Comparison of ENCODE assay signal across 9 cellular contexts in genomic region chr15:88904257-88904807, GRCh38. TPM values are rescaled to one million over a fixed set of nuclear protein-coding genes. Genes with fewer than 3 reads are reported as not detected.
DNase-seq lines count a peak whose midpoint lies in the region; ATAC-seq, FAIRE-seq and TF ChIP-seq lines count a peak whose summit lies in the region.
"Had no signal": no experiment of that assay in that cellular context is flagged by ENCODE, and none has a peak within 500 bp of the region (broad histone marks: within the 10 kb centered on the region; RNA-seq: fewer than 3 reads in every experiment).

No MANE protein-coding gene starts in this region.

- H3K4me1 ChIP-seq in CD8-positive, alpha-beta T cell (ENCODE audit: insufficient read depth, low read length) = peaks cover 31% of the 10 kb centered on the region
- no peaks in the 10 kb centered on the region for H3K4me1 ChIP-seq in GM12878 (ENCODE audit: control insufficient read depth, insufficient read depth, low read length)

- WGBS in GM12878 (ENCODE audit: insufficient coverage, insufficient replicate concordance, low lambda C conversion rate, missing lambda C conversion rate) = 12% methylated on average over 3 of the region's 3 CpGs

- no peak for TF ChIP-seq POLR2A in GM12878 (IDR thresholded peaks at IDR 0.05; ENCODE audit: low read depth, low read length)

- no peak for TF ChIP-seq CTCF in CD8-positive, alpha-beta T cell (IDR thresholded peaks at IDR 0.05)
- no peak for TF ChIP-seq CTCF in GM12878 (IDR thresholded peaks at IDR 0.05 in 2 of 3, conservative IDR thresholded peaks at IDR 0.05 in 1 of 3; ENCODE audit: control insufficient read depth in 2 of 3, extremely low read depth in 1 of 3, insufficient read depth in 1 of 3, low read depth in 3 of 3, low read length in 3 of 3)

- peak overlapping the region; percentile 61 for H3K4me3 Mint-ChIP-seq in CD8-positive, alpha-beta T cell

- POLR2A ChIA-PET in CD8-positive, alpha-beta T cell (lab: Charles Lee) = interaction anchor here (0.7 to 3.3 kb wide), 10 partner anchors 10 to 430 kb away, joined by 3 to 24 read pairs (median 6); partner anchors contain the start of genes ABHD2, HAPLN3 and POLG
- POLR2A ChIA-PET in GM12878 (lab: Charles Lee) = no interaction called here

- TF ChIP-seq EP300 in GM12878 (IDR thresholded peaks at IDR 0.05; ENCODE audit: borderline replicate concordance in 1 of 2, control insufficient read depth in 1 of 2, low read depth in 2 of 2, low read length in 2 of 2) = no peak

- in situ Hi-C loops in GM12878 (cut with MboI) = loop anchor here (5.0 kb wide), 1 partner anchor 273 kb away; no protein-coding TSS in a partner anchor

- peak; percentile 0 for ATAC-seq in CD8-positive, alpha-beta T cell
- ATAC-seq in GM19324 (IDR thresholded peaks at IDR 0.05; ENCODE audit: low FRiP score, unreplicated experiment) (peak; percentile 23), HG03139 (IDR thresholded peaks at IDR 0.05; ENCODE audit: unreplicated experiment) (peak; percentile 18), GM12878 (peak; percentile 72), HG03025 (IDR thresholded peaks at IDR 0.05; ENCODE audit: low FRiP score, unreplicated experiment) (no peak)

- H3K79me2 ChIP-seq in GM12878 (ENCODE audit: control insufficient read depth, insufficient read depth, low read length) = no peaks in the 10 kb centered on the region

- no peak for TF ChIP-seq RAD21 in GM12878 (IDR thresholded peaks at IDR 0.05; ENCODE audit: insufficient read depth, low read depth, low read length)

- H3K27ac Mint-ChIP-seq in CD8-positive, alpha-beta T cell = peak overlapping the region; percentile 91

- H3K9me3 ChIP-seq in CD8-positive, alpha-beta T cell (ENCODE audit: low read length) = no peaks in the 10 kb centered on the region
- no peaks in the 10 kb centered on the region for H3K9me3 ChIP-seq in GM12878 (replicated peaks; ENCODE audit: control insufficient read depth, insufficient read depth, low read length)
- H3K9me3 ChIP-seq: thyroid gland had no signal

- H3K36me3 ChIP-seq in CD8-positive, alpha-beta T cell (ENCODE audit: insufficient read depth, low read length) = no peaks in the 10 kb centered on the region
- H3K36me3 ChIP-seq in GM12878 (ENCODE audit: control insufficient read depth in 2 of 2, insufficient read depth in 2 of 2, low read length in 1 of 2) = no peaks in the 10 kb centered on the region
- H3K36me3 ChIP-seq: thyroid gland had no signal

- RAD21 ChIA-PET in GM12878 (lab: Charles Lee; ENCODE audit: unreplicated experiment) = interaction anchor here (0.8 to 3.1 kb wide), 25 partner anchors 8 to 280 kb away, joined by 3 to 34 read pairs (median 4); partner anchors contain the start of genes ABHD2 and HAPLN3

- intact Hi-C loops in CD8-positive, alpha-beta T cell (cut with DNase I, micrococcal nuclease) = loop anchor here (1.0 to 5.0 kb wide), 11 partner anchors 9 to 437 kb away; partner anchors contain the start of genes ABHD2 (in 2 of the 2), AEN (in 1 of the 2), DET1 (in 1 of the 2) and HAPLN3 (in 1 of the 2)
- intact Hi-C loops in GM12878 (cut with micrococcal nuclease; ENCODE audit: unreplicated experiment) = loop anchor here (1.0 to 2.0 kb wide), 3 partner anchors 78 to 113 kb away; no protein-coding TSS in a partner anchor
- intact Hi-C loops in head of caudate nucleus (cut with DNase I) = no loop called here

- peaks cover 41% of the 10 kb centered on the region for H3K4me1 Mint-ChIP-seq in CD8-positive, alpha-beta T cell (ENCODE audit: low read depth)

- H3K4me2 ChIP-seq in GM12878 (ENCODE audit: control insufficient read depth, insufficient read depth) = no peak overlapping the region

- SMC1A ChIA-PET in GM12878 (lab: Charles Lee; ENCODE audit: uncharacterized antibody, unreplicated experiment) = interaction anchor here (0.6 to 2.4 kb wide), 27 partner anchors 8 to 280 kb away, joined by 3 to 32 read pairs (median 5); partner anchors contain the start of gene ABHD2

- no peaks in the 10 kb centered on the region for H3K9me3 Mint-ChIP-seq in CD8-positive, alpha-beta T cell

- no peak for DNase-seq in CD8-positive, alpha-beta T cell
- DNase-seq in GM12878 (ENCODE audit: low read depth, low spot score) (no peak), COR-L47 (lab: John Stamatoyannopoulos, UW) (no peak), DMS79 treated with DMSO at 0.1 percent for 48 hours (lab: John Stamatoyannopoulos, UW) (no peak), head of caudate nucleus (no peak)

- H3K27ac ChIP-seq in CD8-positive, alpha-beta T cell (ENCODE audit: low read depth, low read length) = peak overlapping the region; percentile 36
- H3K27ac ChIP-seq in GM12878 (ENCODE audit: control insufficient read depth, insufficient read depth) = no peak overlapping the region
- H3K27ac ChIP-seq: thyroid gland had no signal

- CTCF ChIA-PET in CD8-positive, alpha-beta T cell (lab: Charles Lee) = interaction anchor here (0.8 to 5.5 kb wide), 34 partner anchors 10 to 279 kb away, joined by 3 to 79 read pairs (median 6); partner anchors contain the start of genes ABHD2, HAPLN3 and MFGE8
- CTCF ChIA-PET in GM12878 (lab: Yijun Ruan, JAX) = interaction anchor here (0.6 to 5.5 kb wide), 53 partner anchors 9 to 435 kb away, joined by 3 to 116 read pairs (median 5); partner anchors contain the start of genes ABHD2, HAPLN3 and ISG20

- no TSS peak for BruUV-seq in GM12878 (replicated peaks; lab: Mats Ljungman, UMichigan)

- H3K27me3 ChIP-seq in CD8-positive, alpha-beta T cell (ENCODE audit: insufficient read depth, low read length) = no peaks in the 10 kb centered on the region
- no peaks in the 10 kb centered on the region; a peak in 1 of 4 replicates for H3K27me3 ChIP-seq in GM12878 (replicated peaks in 1 of 2; ENCODE audit: control insufficient read depth in 2 of 2, insufficient read depth in 2 of 2, low read length in 1 of 2)
- H3K27me3 ChIP-seq: thyroid gland had no signal

- H4K20me1 ChIP-seq in GM12878 (ENCODE audit: control insufficient read depth, insufficient read depth) = 0 out of 2 replicates have a peak, but pooled peaks cover 5% of the 10 kb centered on the region

- no peak for FAIRE-seq in GM12878 (lab: Jason Lieb, UNC)

- H3K36me3 Mint-ChIP-seq in CD8-positive, alpha-beta T cell = peaks cover 30% of the 10 kb centered on the region

- no peaks in the 10 kb centered on the region for H3K27me3 Mint-ChIP-seq in CD8-positive, alpha-beta T cell (ENCODE audit: low read depth)

- peak overlapping the region; percentile 3 for H3K4me3 ChIP-seq in CD8-positive, alpha-beta T cell (ENCODE audit: low read depth, low read length)
- H3K4me3 ChIP-seq in GM12878 = no peak overlapping the region
- H3K4me3 ChIP-seq: thyroid gland had no signal

- H2AFZ ChIP-seq in GM12878 (ENCODE audit: control insufficient read depth, low read depth, low read length) = no peak overlapping the region

- H3K9ac ChIP-seq in GM12878 (ENCODE audit: control insufficient read depth, insufficient read depth, low read length) = no peak overlapping the region

RNA-seq across cellular contexts. Expression of gene MFGE8, which starts 8.8 kb away (rescaled TPM):
- total RNA-seq in CD8-positive, alpha-beta T cell = 10 to 100 TPM; 62.9 to 70.0 TPM
- 10.9 and 11.2 TPM in 2 replicates for total RNA-seq in GM12878 (2013; cell fraction: nucleolus; rRNA removed)
- 0.87 and 1.1 TPM in 2 replicates for total RNA-seq in GM12878 (2014; rRNA removed)
- 0.46 and 0.81 TPM in 2 replicates for total RNA-seq in GM12878 (2014; rRNA removed; fragmentation: Illumina TruSeq; extraction: Trizol)
- total RNA-seq in GM12878 (2021) = 1.9 and 2.7 TPM in 2 replicates
- 0.94 TPM for polyA plus RNA-seq in GM12878 (2011; ENCODE audit: low read depth)
- polyA plus RNA-seq in GM12878 (2011; rRNA removed) = 5.2 and 5.9 TPM in 2 replicates
- 6.1 and 6.7 TPM in 2 replicates for polyA plus RNA-seq in GM12878 (2011; cell fraction: cytosol; rRNA removed)
- polyA plus RNA-seq in GM12878 (2011; cell fraction: nucleus; rRNA removed) = 37.9 and 38.4 TPM in 2 replicates
- polyA plus RNA-seq in GM12878 (2012) = 2.6 and 3.5 TPM in 2 replicates
- polyA plus RNA-seq in GM12878 (2014; fragmentation: Illumina TruSeq; extraction: Trizol) = 0.43 and 0.96 TPM in 2 replicates
- not detected for polyA plus RNA-seq in GM12878 (2014; fragmentation: Nextera tagmentation; extraction: Ambion mirVana)
- polyA plus RNA-seq in GM12878 (2014; rRNA removed) = 0.86 and 2.0 TPM in 2 replicates
- polyA plus RNA-seq in GM12878 (2016; fragmentation: Nextera tagmentation; extraction: Ambion mirVana) = 1 to 10 TPM in 1 of 2 experiments, under 1 TPM in 1; 0.96 to 1.1 TPM
- 3.4 and 7.9 TPM in 2 replicates for polyA minus RNA-seq in GM12878 (2011; rRNA and poly(A)+ RNA removed)
- 2.3 and 3.2 TPM in 2 replicates for polyA minus RNA-seq in GM12878 (2011; cell fraction: cytosol; rRNA and poly(A)+ RNA removed)
- polyA minus RNA-seq in GM12878 (2011; cell fraction: nucleus; rRNA and poly(A)+ RNA removed) = 6.5 and 13.3 TPM in 2 replicates

RNA-seq across cellular contexts. Expression of gene HAPLN3, which starts 9.0 kb away (rescaled TPM):
- 10 to 100 TPM; 70.2 to 71.3 TPM for total RNA-seq in CD8-positive, alpha-beta T cell
- total RNA-seq in GM12878 (2013; cell fraction: nucleolus; rRNA removed) = 5.8 and 6.3 TPM in 2 replicates
- total RNA-seq in GM12878 (2014; rRNA removed) (3.7 and 6.0 TPM in 2 replicates), GM12878 (2014; rRNA removed; fragmentation: Illumina TruSeq; extraction: Trizol) (0.64 and 0.98 TPM in 2 replicates), GM12878 (2021) (2.9 and 3.1 TPM in 2 replicates)
- 0.26 TPM for polyA plus RNA-seq in GM12878 (2011; ENCODE audit: low read depth)
- polyA plus RNA-seq in GM12878 (2011; rRNA removed) (4.2 and 5.0 TPM in 2 replicates), GM12878 (2014; fragmentation: Illumina TruSeq; extraction: Trizol) (0.53 TPM in 1 of 2 replicates, not detected in the other), GM12878 (2014; fragmentation: Nextera tagmentation; extraction: Ambion mirVana) (under 1 TPM in 1 of 2 experiments, not detected in 1; 0.20 TPM), GM12878 (2014; rRNA removed) (2.6 and 3.2 TPM in 2 replicates), GM12878 (2016; fragmentation: Nextera tagmentation; extraction: Ambion mirVana) (1 to 10 TPM; 1.1 to 1.4 TPM)
- polyA plus RNA-seq in GM12878 (2011; cell fraction: cytosol; rRNA removed) = 8.3 and 10.3 TPM in 2 replicates
- polyA plus RNA-seq in GM12878 (2011; cell fraction: nucleus; rRNA removed) = 21.7 and 27.3 TPM in 2 replicates
- 0.79 and 1.5 TPM in 2 replicates for polyA plus RNA-seq in GM12878 (2012)
- polyA minus RNA-seq in GM12878 (2011; rRNA and poly(A)+ RNA removed) = 2.7 and 4.5 TPM in 2 replicates
- polyA minus RNA-seq in GM12878 (2011; cell fraction: cytosol; rRNA and poly(A)+ RNA removed) = 1.5 and 2.2 TPM in 2 replicates
- 3.5 and 4.6 TPM in 2 replicates for polyA minus RNA-seq in GM12878 (2011; cell fraction: nucleus; rRNA and poly(A)+ RNA removed)

Comparison
In these comparisons a context has a peak if more than half of its experiments do, and no peak if none do; other contexts are left out.
1. RNA of gene MFGE8, which starts 8.8 kb away (total RNA-seq): 62.9 to 70.0 TPM in CD8-positive, alpha-beta T cell; 0.46 to 11.2 TPM in GM12878; every median in the first group is over 4 times any median in the second.
2. RNA of gene HAPLN3, which starts 9.0 kb away (total RNA-seq): 70.2 to 71.3 TPM in CD8-positive, alpha-beta T cell; 0.64 to 6.3 TPM in GM12878; every median in the first group is over 4 times any median in the second.